Comparison of ENCODE assay signal across 9 cellular contexts in the genomic region with DNA sequence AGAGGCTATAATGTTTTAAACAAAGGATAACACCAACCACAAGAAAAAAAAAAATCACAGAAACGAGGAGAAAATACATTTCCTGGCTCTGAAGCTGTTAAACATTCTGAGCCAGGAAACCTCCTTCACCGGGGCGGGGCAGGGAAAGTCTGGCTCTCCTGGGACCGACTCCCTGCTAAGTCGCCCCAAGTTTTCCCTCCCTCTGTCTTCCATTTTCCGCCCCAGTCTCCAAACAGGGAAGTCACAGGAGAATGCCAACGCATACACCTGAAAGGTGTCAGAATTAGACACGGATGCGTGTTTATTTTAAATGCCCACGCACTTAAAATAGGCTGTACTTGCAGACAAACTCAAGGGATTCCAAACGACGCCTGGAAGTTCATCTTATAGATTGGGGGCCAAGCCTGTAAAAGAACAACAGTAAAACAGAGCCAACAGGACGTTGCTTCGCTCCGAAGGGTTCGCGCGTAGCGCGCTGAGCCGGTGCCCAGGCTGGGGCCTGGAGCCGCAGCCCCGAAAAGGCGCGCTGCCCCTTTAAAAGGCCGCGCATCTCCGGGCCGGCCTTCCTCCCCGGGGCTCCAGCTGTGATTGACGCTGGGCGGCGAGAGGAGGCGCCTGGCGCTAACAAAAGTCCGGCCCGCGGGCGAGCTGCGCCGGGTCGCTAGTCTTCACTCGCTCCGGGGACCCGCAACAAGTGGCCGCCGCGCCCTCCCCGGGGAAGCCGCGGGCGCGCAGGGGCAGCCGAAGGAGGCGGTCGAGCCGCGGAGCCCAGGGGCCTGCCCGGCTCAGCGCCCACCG. TPM values are rescaled to one million over a fixed set of nuclear protein-coding genes. Genes with fewer than 3 reads are reported as not detected.
DNase-seq lines count a peak whose midpoint lies in the region; FAIRE-seq and TF ChIP-seq lines count a peak whose summit lies in the region.
"Had no signal": no experiment of that assay in that cellular context is flagged by ENCODE, and none has a peak within 500 bp of the region (broad histone marks: within the 10 kb centered on the region; RNA-seq: fewer than 3 reads in every experiment).

A gene (plus strand): TSS at position 653 of the 798 bp plus-strand sequence.

- H3K4me1 ChIP-seq in muscle layer of colon (ENCODE audit: insufficient read depth, low read length), result peaks cover 5% of the 10 kb centered on the region

- H3K4me1 Mint-ChIP-seq in MCF 10A (ENCODE audit: insufficient read depth, unreplicated experiment), result peaks cover 10% of the 10 kb centered on the region

- no peaks in the 10 kb centered on the region for H3K27me3 ChIP-seq in muscle layer of colon (ENCODE audit: control insufficient read depth in 1 of 2, insufficient read depth in 2 of 2, low read length in 2 of 2)

- peak within 1 kb of the TSS; percentile 80 for H3K27ac ChIP-seq in muscle layer of colon (ENCODE audit: low read depth, low read length)

- TF ChIP-seq CTCF in MCF 10A (IDR thresholded peaks at IDR 0.05; ENCODE audit: unreplicated experiment) (no peak), fibroblast of pulmonary artery (IDR thresholded peaks at IDR 0.05; ENCODE audit: low read length, missing control alignments) (no peak)

- peaks cover 15% of the 10 kb centered on the region for H3K27me3 Mint-ChIP-seq in MCF 10A (ENCODE audit: insufficient read depth, unreplicated experiment)

- no peak for TF ChIP-seq POLR2A in GM12892 (IDR thresholded peaks at IDR 0.05; ENCODE audit: low read depth, low read length)

- H3K4me3 Mint-ChIP-seq in MCF 10A (ENCODE audit: unreplicated experiment), result no peak within 1 kb of the TSS
- H3K4me3 Mint-ChIP-seq: activated naive CD8-positive, alpha-beta T cell had no signal

- intact Hi-C loops in MCF 10A (cut with micrococcal nuclease), result no loop called here

- CTCF ChIA-PET in MCF 10A (lab: Yijun Ruan, JAX), result interaction anchor here (0.7 kb wide), 1 partner anchor 245 kb away, joined by 3 read pairs; no protein-coding TSS in a partner anchor

- no peak within 1 kb of the TSS for H3K27ac Mint-ChIP-seq in MCF 10A (ENCODE audit: low read depth, unreplicated experiment)
- H3K27ac Mint-ChIP-seq: activated naive CD8-positive, alpha-beta T cell had no signal

- POLR2A ChIA-PET in MCF 10A (lab: Yijun Ruan, JAX), result no interaction called here

- no peaks in the 10 kb centered on the region for H3K36me3 ChIP-seq in muscle layer of colon (ENCODE audit: insufficient read depth, low read length)

- H3K36me3 Mint-ChIP-seq in MCF 10A (ENCODE audit: insufficient read depth, unreplicated experiment), result no peaks in the 10 kb centered on the region
- H3K36me3 Mint-ChIP-seq: activated naive CD8-positive, alpha-beta T cell had no signal

- FAIRE-seq in RCC 7860 (lab: Jason Lieb, UNC) (peak; percentile 38), GM12892 (lab: Jason Lieb, UNC) (no peak)

- peak within 1 kb of the TSS; percentile 84 for H3K4me3 ChIP-seq in fibroblast of pulmonary artery (replicated peaks; ENCODE audit: low read depth, low read length)
- H3K4me3 ChIP-seq in muscle layer of colon (ENCODE audit: low read depth in 1 of 2, low read length in 2 of 2), result peak within 1 kb of the TSS; percentile 85 to 90

- no peaks in the 10 kb centered on the region for H3K9me3 Mint-ChIP-seq in MCF 10A (ENCODE audit: unreplicated experiment)

- DNase-seq in T47D (ENCODE audit: low read depth in 1 of 2, low spot score in 1 of 2) (peak; percentile 23 to 65), MCF 10A (ENCODE audit: unreplicated experiment) (no peak), RCC 7860 (ENCODE audit: low spot score) (peak; percentile 63), fibroblast of pulmonary artery (ENCODE audit: low read depth) (peak; percentile 82), SW480 (ENCODE audit: low spot score) (no peak), GM12892 (ENCODE audit: insufficient read length) (no peak)
- no peak for DNase-seq in activated T-cell treated with anti-CD3 and anti-CD28 coated beads, Interleukin-2, amount 50 U/mL, for 1 hour

- peak within 1 kb of the TSS; percentile 46 for H3K9ac ChIP-seq in muscle layer of colon (ENCODE audit: low read length)

- H3K9me3 ChIP-seq in muscle layer of colon (ENCODE audit: low read length), result no peaks in the 10 kb centered on the region

- in situ Hi-C loops in T47D (cut with HindIII; ENCODE audit: low pct_unique_long_range_greater_than_20kb, low sequenced_read_pairs), result no loop called here

- BruUV-seq in MCF 10A (replicated peaks; lab: Mats Ljungman, UMichigan), result no TSS peak

RNA-seq across cellular contexts. Expression of the gene that starts here (rescaled TPM):
- total RNA-seq in MCF 10A (2022), result not detected in 2 replicates
- 0.08 TPM for polyA plus RNA-seq in GM12892 (2012; ENCODE audit: missing spikeins)

Comparison
In these comparisons a context has a peak if more than half of its experiments do, and no peak if none do; other contexts are left out.
1. DNase-seq: peak in T47D (2 of 2), RCC 7860 (single experiment) and fibroblast of pulmonary artery (single experiment); none in MCF 10A (single experiment), SW480 (single experiment), activated T-cell treated with anti-CD3 and anti-CD28 coated beads, Interleukin-2, amount 50 U/mL, for 1 hour (single experiment) and GM12892 (single experiment).